In genomic region chr10:80207768-80208385, GRCh38 we compare ENCODE assay signal across 13 cellular contexts. TPM values are rescaled to one million over a fixed set of nuclear protein-coding genes. Genes with fewer than 3 reads are reported as not detected.
A peak's percentile ranks its signal among the peaks of the same experiment; 100 is the strongest.
DNase-seq lines count a peak whose midpoint lies in the region; ATAC-seq, FAIRE-seq and TF ChIP-seq lines count a peak whose summit lies in the region.
"Had no signal": no experiment of that assay in that cellular context is flagged by ENCODE, and none has a peak within 500 bp of the region (broad histone marks: within the 10 kb centered on the region; RNA-seq: fewer than 3 reads in every experiment).

No MANE protein-coding gene starts in this region.

- H3K9me3 Mint-ChIP-seq in neural progenitor cell, result no peaks in the 10 kb centered on the region
- no peaks in the 10 kb centered on the region for H3K9me3 Mint-ChIP-seq in stimulated activated naive B cell treated with anti-CD40 and anti-IgM and Interleukin-4, amounts not matched to agents 10 μg/mL and 1 μg/mL and 100 μg/mL, for 72 hours
- H3K9me3 Mint-ChIP-seq in CD8-positive, alpha-beta memory T cell, result no peaks in the 10 kb centered on the region

- H3K4me2 ChIP-seq in A549, result peak overlapping the region; percentile 84
- H3K4me2 ChIP-seq in neural progenitor cell, result peak overlapping the region; percentile 46

- H3K4me1 Mint-ChIP-seq in neural progenitor cell, result peaks cover 18% of the 10 kb centered on the region
- H3K4me1 Mint-ChIP-seq in stimulated activated naive B cell treated with anti-CD40 and anti-IgM and Interleukin-4, amounts not matched to agents 10 μg/mL and 1 μg/mL and 100 μg/mL, for 72 hours, result peaks cover 19 to 24% of the 10 kb centered on the region in 2 donors
- peaks cover 27 to 49% (median 42%) of the 10 kb centered on the region in 3 donors for H3K4me1 Mint-ChIP-seq in CD8-positive, alpha-beta memory T cell

- no peaks in the 10 kb centered on the region for H3K79me2 ChIP-seq in neural progenitor cell (ENCODE audit: low read depth)

- POLR2A ChIA-PET in A549 (lab: Yijun Ruan, JAX), result interaction anchor here (0.7 to 2.3 kb wide), 4 partner anchors 43 to 129 kb away, joined by 3 to 15 read pairs (median 5); no protein-coding TSS in a partner anchor
- POLR2A ChIA-PET in CD8-positive, alpha-beta memory T cell (lab: Charles Lee), result interaction anchor here (0.6 to 0.9 kb wide), 2 partner anchors 20 to 61 kb away, joined by 3 to 5 read pairs; no protein-coding TSS in a partner anchor

- H3K27ac ChIP-seq in A549 (peak overlapping the region; percentile 97), esophagus (ENCODE audit: low read depth in 2 of 2, low read length in 1 of 2) (peak overlapping the region; percentile 93 to 100), neural progenitor cell (no peak overlapping the region)
- no peak overlapping the region for H3K27ac ChIP-seq in CD8-positive, alpha-beta memory T cell (ENCODE audit: low read depth, low read length)

- H3K9ac ChIP-seq in NT2/D1 (ENCODE audit: insufficient read length, low read depth), result peak overlapping the region; percentile 56
- no peak overlapping the region for H3K9ac ChIP-seq in neural progenitor cell

- no peaks in the 10 kb centered on the region for H3K9me3 ChIP-seq in A549
- H3K9me3 ChIP-seq in NT2/D1 (ENCODE audit: insufficient read depth, low read length), result no peaks in the 10 kb centered on the region
- no peaks in the 10 kb centered on the region for H3K9me3 ChIP-seq in esophagus (ENCODE audit: control insufficient read depth in 2 of 2, insufficient read depth in 1 of 2, low read depth in 1 of 2, low read length in 1 of 2)
- no peaks in the 10 kb centered on the region for H3K9me3 ChIP-seq in neural progenitor cell (ENCODE audit: low read depth)
- H3K9me3 ChIP-seq in CD8-positive, alpha-beta memory T cell (ENCODE audit: low read length), result no peaks in the 10 kb centered on the region

- peaks cover 14% of the 10 kb centered on the region for H3K27me3 Mint-ChIP-seq in neural progenitor cell (ENCODE audit: insufficient read depth, low read depth)
- peaks cover 0 to 4% of the 10 kb centered on the region in 2 donors for H3K27me3 Mint-ChIP-seq in stimulated activated naive B cell treated with anti-CD40 and anti-IgM and Interleukin-4, amounts not matched to agents 10 μg/mL and 1 μg/mL and 100 μg/mL, for 72 hours
- no peaks in the 10 kb centered on the region for H3K27me3 Mint-ChIP-seq in CD8-positive, alpha-beta memory T cell

- TF ChIP-seq RAD21 in A549 (conservative IDR thresholded peaks at IDR 0.05 in 1 of 2, IDR thresholded peaks at IDR 0.05 in 1 of 2), result no peak

- TF ChIP-seq CTCF in A549 (IDR thresholded peaks at IDR 0.05) (no peak), neural progenitor cell (IDR thresholded peaks at IDR 0.05) (no peak)

- peak; percentile 3 to 6; a peak in 4 of 6 replicates for ATAC-seq in A549
- no peak for ATAC-seq in stimulated activated naive B cell treated with anti-CD40 and anti-IgM and Interleukin-4, amounts not matched to agents 10 μg/mL and 1 μg/mL and 100 μg/mL, for 72 hours (replicated peaks)
- no peak for ATAC-seq in GM19455 (IDR thresholded peaks at IDR 0.05; ENCODE audit: unreplicated experiment)

- H3F3A ChIP-seq in neural progenitor cell (ENCODE audit: low read depth), result peaks cover 15% of the 10 kb centered on the region

- H3K4me1 ChIP-seq in A549, result peaks cover 40% of the 10 kb centered on the region
- peaks cover 12% of the 10 kb centered on the region for H3K4me1 ChIP-seq in NT2/D1 (ENCODE audit: insufficient read depth, insufficient read length)
- H3K4me1 ChIP-seq in esophagus (ENCODE audit: control insufficient read depth in 2 of 2, insufficient read depth in 2 of 2, low read length in 1 of 2), result peaks cover 2 to 8% of the 10 kb centered on the region in 2 donors
- H3K4me1 ChIP-seq in neural progenitor cell, result peaks cover 14% of the 10 kb centered on the region
- peaks cover 28% of the 10 kb centered on the region for H3K4me1 ChIP-seq in CD8-positive, alpha-beta memory T cell (ENCODE audit: insufficient read depth, low read length)

- TF ChIP-seq POLR2A in A549 (IDR thresholded peaks at IDR 0.05; ENCODE audit: low read length), result no peak

- H3K36me3 Mint-ChIP-seq in neural progenitor cell, result no peaks in the 10 kb centered on the region
- peaks cover 5 to 8% of the 10 kb centered on the region in 2 donors for H3K36me3 Mint-ChIP-seq in stimulated activated naive B cell treated with anti-CD40 and anti-IgM and Interleukin-4, amounts not matched to agents 10 μg/mL and 1 μg/mL and 100 μg/mL, for 72 hours
- H3K36me3 Mint-ChIP-seq in CD8-positive, alpha-beta memory T cell, result peaks cover 0 to 10% (median 0%) of the 10 kb centered on the region in 3 donors

- peaks cover 5% of the 10 kb centered on the region for H4K20me1 ChIP-seq in neural progenitor cell (ENCODE audit: low read depth)

- H3K4me3 Mint-ChIP-seq in neural progenitor cell, result no peak overlapping the region
- H3K4me3 Mint-ChIP-seq in stimulated activated naive B cell treated with anti-CD40 and anti-IgM and Interleukin-4, amounts not matched to agents 10 μg/mL and 1 μg/mL and 100 μg/mL, for 72 hours, result no peak overlapping the region
- peak overlapping the region in 3 of 7 donors; percentile 13 to 64 (median 51) for H3K4me3 Mint-ChIP-seq in CD8-positive, alpha-beta memory T cell

- H3K36me3 ChIP-seq in NT2/D1 (ENCODE audit: insufficient read depth, insufficient read length, low read length), result no peaks in the 10 kb centered on the region
- no peaks in the 10 kb centered on the region for H3K36me3 ChIP-seq in esophagus (ENCODE audit: control insufficient read depth in 2 of 2, insufficient read depth in 2 of 2, low read length in 1 of 2)
- no peaks in the 10 kb centered on the region for H3K36me3 ChIP-seq in neural progenitor cell
- H3K36me3 ChIP-seq in CD8-positive, alpha-beta memory T cell (ENCODE audit: insufficient read depth, low read length), result no peaks in the 10 kb centered on the region

- CTCF ChIA-PET in A549 (lab: Yijun Ruan, JAX), result interaction anchor here (0.8 to 2.9 kb wide), 8 partner anchors 14 to 64 kb away, joined by 3 to 26 read pairs (median 7); no protein-coding TSS in a partner anchor
- CTCF ChIA-PET in CD8-positive, alpha-beta memory T cell (lab: Charles Lee), result interaction anchor here (0.9 to 1.5 kb wide), 4 partner anchors 10 to 64 kb away, joined by 3 to 8 read pairs (median 4); no protein-coding TSS in a partner anchor

- H3K4me3 ChIP-seq in A549, result peak overlapping the region; percentile 95
- H3K4me3 ChIP-seq in NT2/D1 (ENCODE audit: insufficient read length, low read depth), result peak overlapping the region; percentile 34
- H3K4me3 ChIP-seq in esophagus (ENCODE audit: low read depth in 1 of 2, low read length in 2 of 2), result peak overlapping the region; percentile 24 to 38
- H3K4me3 ChIP-seq in neural progenitor cell, result peak overlapping the region; percentile 29
- no peak overlapping the region for H3K4me3 ChIP-seq in CD8-positive, alpha-beta memory T cell (ENCODE audit: low read length)

- TF ChIP-seq EP300 in A549 (IDR thresholded peaks at IDR 0.05), result no peak

- FAIRE-seq in A549 (lab: Jason Lieb, UNC), result no peak
- FAIRE-seq: GM12891 had no signal

- H3K27me3 ChIP-seq in NT2/D1 (ENCODE audit: insufficient read depth, insufficient read length) (no peaks in the 10 kb centered on the region), esophagus (ENCODE audit: control insufficient read depth in 1 of 2, insufficient read depth in 2 of 2, low read length in 2 of 2) (no peaks in the 10 kb centered on the region), neural progenitor cell (peaks cover 55% of the 10 kb centered on the region)
- no peaks in the 10 kb centered on the region for H3K27me3 ChIP-seq in CD8-positive, alpha-beta memory T cell (ENCODE audit: insufficient read depth, low read length, poor library complexity, severe bottlenecking)

- 7% methylated on average over 15 of the region's 15 CpGs for WGBS in A549 (ENCODE audit: missing lambda C conversion rate)
- WGBS in esophagus, 2 donors, result 64 to 69% methylated on average over 15 of the region's 15 CpGs

- DNase-seq in A549 (ENCODE audit: low read depth in 1 of 2, low spot score in 1 of 2), result peak in 1 of 2 experiments; percentile 52
- no peak for DNase-seq in NT2/D1 (ENCODE audit: low read depth, low spot score)
- DNase-seq in neural progenitor cell (ENCODE audit: low spot score), result no peak
- DNase-seq in stimulated activated naive B cell treated with anti-CD40 and anti-IgM and Interleukin-4, amounts not matched to agents 10 μg/mL and 1 μg/mL and 100 μg/mL, for 72 hours, result no peak
- DNase-seq in activated effector memory CD4-positive, alpha-beta T cell treated with anti-CD3 and anti-CD28 coated beads, Interleukin-2, amount 50 U/mL, for 16 hours, result no peak
- DNase-seq in CD8-positive, alpha-beta memory T cell, result no peak
- DNase-seq: activated T-cell treated with anti-CD3 and anti-CD28 coated beads for 4 hours; effector CD4-positive, alpha-beta T cell; NCI-H2029 treated with DMSO at 0.1 percent for 48 hours; T-helper 1 cell had no signal

- H2AFZ ChIP-seq in neural progenitor cell (replicated peaks), result no peak overlapping the region

- no peak overlapping the region for H3K27ac Mint-ChIP-seq in neural progenitor cell
- H3K27ac Mint-ChIP-seq in stimulated activated naive B cell treated with anti-CD40 and anti-IgM and Interleukin-4, amounts not matched to agents 10 μg/mL and 1 μg/mL and 100 μg/mL, for 72 hours, result no peak overlapping the region
- H3K27ac Mint-ChIP-seq in CD8-positive, alpha-beta memory T cell, result peak overlapping the region in 3 of 8 donors; percentile 32 to 60 (median 48)

TF ChIP-seq in A549, 52 proteins besides CTCF, POLR2A, EP300 and RAD21 (continues in another document):
- TF ChIP-seq, protein P1, sequence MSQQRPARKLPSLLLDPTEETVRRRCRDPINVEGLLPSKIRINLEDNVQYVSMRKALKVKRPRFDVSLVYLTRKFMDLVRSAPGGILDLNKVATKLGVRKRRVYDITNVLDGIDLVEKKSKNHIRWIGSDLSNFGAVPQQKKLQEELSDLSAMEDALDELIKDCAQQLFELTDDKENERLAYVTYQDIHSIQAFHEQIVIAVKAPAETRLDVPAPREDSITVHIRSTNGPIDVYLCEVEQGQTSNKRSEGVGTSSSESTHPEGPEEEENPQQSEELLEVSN (IDR thresholded peaks at IDR 0.05; ENCODE audit: borderline replicate concordance, low read depth), result no peak

RNA-seq across cellular contexts. Expression of gene ANXA11, which starts 2.5 kb away (rescaled TPM):
- polyA plus RNA-seq in A549 (2011; rRNA removed) (92.6 and 123 TPM in 2 replicates), A549 (2017; fragmentation: RNase III; extraction: RNeasy Plus Mini Kit Qiagen cat#74134 plus additional on column Dnase treatment) (117 to 121 TPM (median 119 TPM) in 3 replicates), esophagus (100 to 1,000 TPM; 155 to 287 TPM)
- 98.4 and 119 TPM in 2 replicates for polyA plus RNA-seq in A549 (2012; cell fraction: cytosol; rRNA removed)
- 109 and 134 TPM in 2 replicates for polyA plus RNA-seq in A549 (2012; cell fraction: nucleus; rRNA removed)
- polyA minus RNA-seq in A549 (2011; rRNA and poly(A)+ RNA removed), result 78.8 and 93.8 TPM in 2 replicates
- total RNA-seq in neural progenitor cell (ENCODE audit: low replicate concordance), result 2.7 and 7.3 TPM in 2 replicates
- total RNA-seq in CD8-positive, alpha-beta memory T cell, result 100 to 1,000 TPM; 211 to 217 TPM
- 292 TPM for polyA plus RNA-seq in CD8-positive, alpha-beta memory T cell

Comparison
In these comparisons a context has a peak if more than half of its experiments do, and no peak if none do; other contexts are left out.
1. ATAC-seq: peak in A549 (2 of 2); none in stimulated activated naive B cell treated with anti-CD40 and anti-IgM and Interleukin-4, amounts not matched to agents 10 μg/mL and 1 μg/mL and 100 μg/mL, for 72 hours (0 of 2) and GM19455 (single experiment).
2. H3K27ac ChIP-seq: peak in A549 (2 of 2) and esophagus (2 of 2); none in neural progenitor cell (single experiment) and CD8-positive, alpha-beta memory T cell (single experiment).